ENCODE assay signal across 23 cellular contexts in the genomic region with DNA sequence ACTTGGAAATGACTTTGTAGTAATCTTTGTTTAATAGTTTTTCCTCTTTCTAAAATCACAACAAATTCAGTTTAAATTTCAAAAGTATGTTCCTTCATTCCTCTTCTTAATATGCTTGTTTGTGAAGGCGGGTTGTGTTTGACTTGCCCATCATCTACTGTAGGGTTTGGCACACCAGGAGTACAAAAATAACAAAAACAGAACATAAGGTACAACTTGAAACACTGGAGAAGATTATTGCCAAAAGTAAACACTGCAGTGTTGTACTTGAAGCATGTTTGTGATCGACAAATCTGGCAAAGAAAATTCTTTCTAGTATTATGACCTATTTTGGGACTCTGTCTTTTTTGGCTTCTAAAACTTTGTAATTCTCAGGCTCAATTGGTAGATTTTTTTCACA.
"Had no signal": no experiment of that assay in that cellular context is flagged by ENCODE, and none has a peak within 500 bp of the region (broad histone marks: within the 10 kb centered on the region; RNA-seq: fewer than 3 reads in every experiment).

No MANE protein-coding gene starts in this region.

- H3K4me3 ChIP-seq: coronary artery, hepatocyte, pancreas, right lobe of liver, spleen, stomach had no signal

- H3K4me1 Mint-ChIP-seq: naive B cell; nephron; stimulated activated naive B cell treated with anti-CD40 and anti-IgM and Interleukin-4, amounts not matched to agents 10 μg/mL and 1 μg/mL and 100 μg/mL, for 72 hours had no signal

- H3K9me3 ChIP-seq: pancreas, right lobe of liver, stomach had no signal

- H2AFZ ChIP-seq: hepatocyte had no signal

- H3K27me3 Mint-ChIP-seq: naive B cell; progenitor cell of endocrine pancreas; stimulated activated naive B cell treated with anti-CD40 and anti-IgM and Interleukin-4, amounts not matched to agents 10 μg/mL and 1 μg/mL and 100 μg/mL, for 72 hours had no signal

- H3K27ac Mint-ChIP-seq: naive B cell; nephron; progenitor cell of endocrine pancreas; stimulated activated naive B cell treated with anti-CD40 and anti-IgM and Interleukin-4, amounts not matched to agents 10 μg/mL and 1 μg/mL and 100 μg/mL, for 72 hours had no signal

- H3K4me1 ChIP-seq: pancreas, spleen, stomach had no signal

- H3K9me3 Mint-ChIP-seq: nephron had no signal

- H3K4me2 ChIP-seq: hepatocyte had no signal

- H3K27me3 ChIP-seq: hepatocyte, pancreas, right lobe of liver, spleen, stomach had no signal

- H3K36me3 Mint-ChIP-seq: naive B cell; stimulated activated naive B cell treated with anti-CD40 and anti-IgM and Interleukin-4, amounts not matched to agents 10 μg/mL and 1 μg/mL and 100 μg/mL, for 72 hours had no signal

- H3K79me2 ChIP-seq: hepatocyte had no signal

- H3K4me3 Mint-ChIP-seq: naive B cell; nephron; stimulated activated naive B cell treated with anti-CD40 and anti-IgM and Interleukin-4, amounts not matched to agents 10 μg/mL and 1 μg/mL and 100 μg/mL, for 72 hours had no signal

- H3K36me3 ChIP-seq: pancreas, right lobe of liver, spleen, stomach had no signal

- DNase-seq: effector CD4-positive, alpha-beta T cell; foreskin melanocyte; head of caudate nucleus; kidney glomerular epithelial cell; mesenchymal stem cell; midbrain; naive B cell; occipital lobe; pancreas; retina; right lobe of liver; spleen; stimulated activated CD4-positive, alpha-beta T cell treated with anti-CD3 and anti-CD28 coated beads, Interleukin-15, amount 100 ng/mL, for 24 hours; stimulated activated CD4-positive, alpha-beta T cell treated with anti-CD3 and anti-CD28 coated beads, Interleukin-1b, Interleukin-23, amount 100 ng/mL, for 48 hours; stimulated activated CD4-positive, alpha-beta T cell treated with anti-CD3 and anti-CD28 coated beads, Interleukin-4, amount 100 ng/mL, for 4 hours; stimulated activated naive B cell treated with anti-CD40 and anti-IgM and Interleukin-4, amounts not matched to agents 10 μg/mL and 1 μg/mL and 100 μg/mL, for 72 hours; stomach; substantia nigra; trophoblast cell had no signal

- ATAC-seq: right lobe of liver; stimulated activated naive B cell treated with anti-CD40 and anti-IgM and Interleukin-4, amounts not matched to agents 10 μg/mL and 1 μg/mL and 100 μg/mL, for 72 hours had no signal

- H3K27ac ChIP-seq: coronary artery, hepatocyte, pancreas, right lobe of liver, spleen, stomach had no signal
